ENCODE assay signal across 1 cellular context in the genomic region with DNA sequence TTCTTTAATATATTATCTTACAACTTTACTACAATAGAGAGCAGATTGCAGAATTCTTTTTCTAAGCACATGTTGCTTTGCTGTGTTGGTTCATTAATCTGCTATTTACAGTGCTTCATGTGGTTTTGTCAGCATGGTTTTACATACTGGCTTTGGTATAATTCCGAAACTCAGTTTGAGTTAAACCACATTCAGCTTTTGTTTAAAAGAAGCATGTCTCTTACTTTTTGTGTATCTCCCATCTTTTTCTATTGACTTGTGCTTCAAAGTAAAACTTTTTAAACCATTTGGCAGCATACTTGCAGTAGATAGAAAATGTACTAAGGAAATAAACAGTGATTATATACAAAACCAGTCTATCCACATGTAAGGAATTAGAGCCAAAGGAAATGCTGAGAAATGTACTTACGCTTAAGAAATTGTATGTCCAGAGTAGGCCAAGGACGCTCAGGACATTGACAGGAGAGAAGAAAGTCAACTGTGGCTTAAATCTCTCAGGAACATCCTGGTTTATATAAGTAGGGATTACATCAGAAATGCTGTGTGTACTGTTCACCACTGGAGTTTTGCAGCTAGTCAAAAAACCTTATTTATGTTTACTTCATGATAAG.
TF ChIP-seq lines count a peak whose summit lies in the region.

No MANE protein-coding gene starts in this region.

TF ChIP-seq in GM12878, 131 proteins besides CTCF, POLR2A, EP300 and RAD21 (continued from another document):
- TF ChIP-seq, protein P1, sequence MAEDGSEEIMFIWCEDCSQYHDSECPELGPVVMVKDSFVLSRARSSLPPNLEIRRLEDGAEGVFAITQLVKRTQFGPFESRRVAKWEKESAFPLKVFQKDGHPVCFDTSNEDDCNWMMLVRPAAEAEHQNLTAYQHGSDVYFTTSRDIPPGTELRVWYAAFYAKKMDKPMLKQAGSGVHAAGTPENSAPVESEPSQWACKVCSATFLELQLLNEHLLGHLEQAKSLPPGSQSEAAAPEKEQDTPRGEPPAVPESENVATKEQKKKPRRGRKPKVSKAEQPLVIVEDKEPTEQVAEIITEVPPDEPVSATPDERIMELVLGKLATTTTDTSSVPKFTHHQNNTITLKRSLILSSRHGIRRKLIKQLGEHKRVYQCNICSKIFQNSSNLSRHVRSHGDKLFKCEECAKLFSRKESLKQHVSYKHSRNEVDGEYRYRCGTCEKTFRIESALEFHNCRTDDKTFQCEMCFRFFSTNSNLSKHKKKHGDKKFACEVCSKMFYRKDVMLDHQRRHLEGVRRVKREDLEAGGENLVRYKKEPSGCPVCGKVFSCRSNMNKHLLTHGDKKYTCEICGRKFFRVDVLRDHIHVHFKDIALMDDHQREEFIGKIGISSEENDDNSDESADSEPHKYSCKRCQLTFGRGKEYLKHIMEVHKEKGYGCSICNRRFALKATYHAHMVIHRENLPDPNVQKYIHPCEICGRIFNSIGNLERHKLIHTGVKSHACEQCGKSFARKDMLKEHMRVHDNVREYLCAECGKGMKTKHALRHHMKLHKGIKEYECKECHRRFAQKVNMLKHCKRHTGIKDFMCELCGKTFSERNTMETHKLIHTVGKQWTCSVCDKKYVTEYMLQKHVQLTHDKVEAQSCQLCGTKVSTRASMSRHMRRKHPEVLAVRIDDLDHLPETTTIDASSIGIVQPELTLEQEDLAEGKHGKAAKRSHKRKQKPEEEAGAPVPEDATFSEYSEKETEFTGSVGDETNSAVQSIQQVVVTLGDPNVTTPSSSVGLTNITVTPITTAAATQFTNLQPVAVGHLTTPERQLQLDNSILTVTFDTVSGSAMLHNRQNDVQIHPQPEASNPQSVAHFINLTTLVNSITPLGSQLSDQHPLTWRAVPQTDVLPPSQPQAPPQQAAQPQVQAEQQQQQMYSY (CRISPR knock-in tag; IDR thresholded peaks at IDR 0.05): no peak
- TF ChIP-seq, protein P2, sequence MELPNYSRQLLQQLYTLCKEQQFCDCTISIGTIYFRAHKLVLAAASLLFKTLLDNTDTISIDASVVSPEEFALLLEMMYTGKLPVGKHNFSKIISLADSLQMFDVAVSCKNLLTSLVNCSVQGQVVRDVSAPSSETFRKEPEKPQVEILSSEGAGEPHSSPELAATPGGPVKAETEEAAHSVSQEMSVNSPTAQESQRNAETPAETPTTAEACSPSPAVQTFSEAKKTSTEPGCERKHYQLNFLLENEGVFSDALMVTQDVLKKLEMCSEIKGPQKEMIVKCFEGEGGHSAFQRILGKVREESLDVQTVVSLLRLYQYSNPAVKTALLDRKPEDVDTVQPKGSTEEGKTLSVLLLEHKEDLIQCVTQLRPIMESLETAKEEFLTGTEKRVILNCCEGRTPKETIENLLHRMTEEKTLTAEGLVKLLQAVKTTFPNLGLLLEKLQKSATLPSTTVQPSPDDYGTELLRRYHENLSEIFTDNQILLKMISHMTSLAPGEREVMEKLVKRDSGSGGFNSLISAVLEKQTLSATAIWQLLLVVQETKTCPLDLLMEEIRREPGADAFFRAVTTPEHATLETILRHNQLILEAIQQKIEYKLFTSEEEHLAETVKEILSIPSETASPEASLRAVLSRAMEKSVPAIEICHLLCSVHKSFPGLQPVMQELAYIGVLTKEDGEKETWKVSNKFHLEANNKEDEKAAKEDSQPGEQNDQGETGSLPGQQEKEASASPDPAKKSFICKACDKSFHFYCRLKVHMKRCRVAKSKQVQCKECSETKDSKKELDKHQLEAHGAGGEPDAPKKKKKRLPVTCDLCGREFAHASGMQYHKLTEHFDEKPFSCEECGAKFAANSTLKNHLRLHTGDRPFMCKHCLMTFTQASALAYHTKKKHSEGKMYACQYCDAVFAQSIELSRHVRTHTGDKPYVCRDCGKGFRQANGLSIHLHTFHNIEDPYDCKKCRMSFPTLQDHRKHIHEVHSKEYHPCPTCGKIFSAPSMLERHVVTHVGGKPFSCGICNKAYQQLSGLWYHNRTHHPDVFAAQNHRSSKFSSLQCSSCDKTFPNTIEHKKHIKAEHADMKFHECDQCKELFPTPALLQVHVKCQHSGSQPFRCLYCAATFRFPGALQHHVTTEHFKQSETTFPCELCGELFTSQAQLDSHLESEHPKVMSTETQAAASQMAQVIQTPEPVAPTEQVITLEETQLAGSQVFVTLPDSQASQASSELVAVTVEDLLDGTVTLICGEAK (IDR thresholded peaks at IDR 0.05; ENCODE audit: borderline replicate concordance): no peak
- TF ChIP-seq, protein P3, sequence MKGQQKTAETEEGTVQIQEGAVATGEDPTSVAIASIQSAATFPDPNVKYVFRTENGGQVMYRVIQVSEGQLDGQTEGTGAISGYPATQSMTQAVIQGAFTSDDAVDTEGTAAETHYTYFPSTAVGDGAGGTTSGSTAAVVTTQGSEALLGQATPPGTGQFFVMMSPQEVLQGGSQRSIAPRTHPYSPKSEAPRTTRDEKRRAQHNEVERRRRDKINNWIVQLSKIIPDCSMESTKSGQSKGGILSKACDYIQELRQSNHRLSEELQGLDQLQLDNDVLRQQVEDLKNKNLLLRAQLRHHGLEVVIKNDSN (IDR thresholded peaks at IDR 0.05; ENCODE audit: borderline replicate concordance, extremely low read length, insufficient read depth, low read depth, low read length): no peak
- peak; percentile 24 for TF ChIP-seq MEF2B (IDR thresholded peaks at IDR 0.05; ENCODE audit: partially characterized antibody, poor library complexity, severe bottlenecking)
- TF ChIP-seq SUZ12 (IDR thresholded peaks at IDR 0.05; ENCODE audit: unreplicated experiment): no peak
- peak in 1 of 2 experiments; percentile 39; a peak in 1 of 4 replicates for TF ChIP-seq BHLHE40 (IDR thresholded peaks at IDR 0.05; ENCODE audit: borderline replicate concordance in 1 of 2, low read depth in 2 of 2, low read length in 1 of 2)
- peak; percentile 64 for TF ChIP-seq RUNX3 (IDR thresholded peaks at IDR 0.05; ENCODE audit: low read length)
- TF ChIP-seq MTA2 (IDR thresholded peaks at IDR 0.05; ENCODE audit: low read depth): peak; percentile 28
